21 cellular contexts compared by ENCODE assay signal in the genomic region with DNA sequence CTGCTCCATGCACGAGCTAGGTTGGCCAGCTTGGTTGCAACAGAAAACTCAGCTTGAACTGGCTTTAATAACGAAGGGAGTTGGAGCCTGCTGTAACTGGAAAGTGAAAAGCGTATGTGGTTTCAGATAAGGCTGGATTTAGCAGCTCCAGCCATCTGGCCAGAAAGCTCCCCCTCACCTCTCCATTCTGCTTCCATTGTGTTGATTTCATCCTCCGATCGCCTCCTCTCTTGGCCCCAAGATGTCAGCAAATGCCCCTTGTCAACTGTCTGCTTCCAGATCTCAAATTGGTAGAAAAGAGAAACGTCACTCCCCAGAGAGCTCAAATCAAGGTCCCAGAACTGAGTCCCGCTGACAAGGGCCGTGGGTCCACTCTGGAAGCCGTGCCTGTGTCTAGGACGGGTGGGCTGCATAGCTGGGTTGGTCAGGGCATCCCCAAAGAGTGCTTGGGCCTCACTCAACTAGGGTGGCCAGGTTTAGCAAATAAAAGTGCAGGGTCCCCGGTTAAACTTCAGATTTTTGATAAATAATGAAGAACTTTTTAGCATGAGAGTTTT.
"Had no signal": no experiment of that assay in that cellular context is flagged by ENCODE, and none has a peak within 500 bp of the region (broad histone marks: within the 10 kb centered on the region; RNA-seq: fewer than 3 reads in every experiment).

No MANE protein-coding gene starts in this region.

- DNase-seq: activated CD4-positive, alpha-beta T cell treated with anti-CD3 and anti-CD28 coated beads for 4 hours; activated CD8-positive, alpha-beta memory T cell treated with anti-CD3 and anti-CD28 coated beads, Interleukin-2, amount 50 U/mL, for 4 hours; activated CD8-positive, alpha-beta T cell treated with anti-CD3 and anti-CD28 coated beads for 36 hours; activated naive CD4-positive, alpha-beta T cell treated with anti-CD3 and anti-CD28 coated beads, Interleukin-2, amount 50 U/mL, for 16 hours; activated naive CD8-positive, alpha-beta T cell treated with anti-CD3 and anti-CD28 coated beads, Interleukin-2, amount 10 ng/mL, durations not matched to agents 7 days and 5 days; activated T-cell treated with anti-CD3 and anti-CD28 coated beads, Interleukin-2, amount 50 U/mL, for 72 hours; adrenal gland; anterior cingulate cortex; cerebellar nuclear complex; KBM-7; NCI-H1048; NCI-H146; NCI-H187 treated with DMSO at 0.1 percent for 48 hours; NCI-H2081 treated with DMSO at 0.1 percent for 48 hours; NCI-H446; NCI-H526; NCI-H774; PC-3; SIG-M5; T-helper 1 cell had no signal

- H3K36me3 ChIP-seq: adrenal gland had no signal

- H3K9me3 ChIP-seq: adrenal gland had no signal

- ATAC-seq: activated CD4-positive, CD25-positive, alpha-beta regulatory T cell treated with anti-CD3 and anti-CD28 coated beads, Interleukin-2, amount 50 U/mL, for 24 hours; activated CD8-positive, alpha-beta T cell treated with anti-CD3 and anti-CD28 coated beads for 36 hours; activated T-cell treated with anti-CD3 and anti-CD28 coated beads, Interleukin-2, amount 50 U/mL, for 72 hours; PC-3 had no signal

- H3K27me3 ChIP-seq: adrenal gland had no signal

- H3K4me1 ChIP-seq: adrenal gland had no signal

- H3K4me3 ChIP-seq: adrenal gland had no signal

- H3K27ac ChIP-seq: adrenal gland had no signal
